ENCODE assay signal across 1 cellular context in the genomic region with DNA sequence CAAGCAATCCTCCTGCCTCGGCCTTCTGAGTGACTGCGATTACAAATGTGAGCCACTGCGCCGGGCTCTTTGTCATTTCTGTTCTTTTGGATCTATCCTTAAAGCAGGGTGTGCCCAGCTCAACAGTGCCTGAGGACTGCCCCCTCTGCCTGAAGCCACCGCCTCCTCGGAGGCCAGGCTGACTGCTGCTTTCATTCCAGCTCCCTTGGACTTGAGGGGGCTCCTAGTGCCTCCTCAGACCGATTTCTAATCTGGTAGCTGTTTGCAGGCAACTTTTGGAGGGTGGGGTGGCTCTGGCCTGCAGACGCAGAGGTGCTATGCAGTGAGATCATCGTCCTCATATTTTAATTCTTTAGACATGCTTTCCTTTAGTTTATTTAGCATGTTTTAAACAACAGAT.
TF ChIP-seq lines count a peak whose summit lies in the region.

No MANE protein-coding gene starts in this region.

TF ChIP-seq in WTC11, 78 proteins besides CTCF, POLR2A, EP300 and RAD21 (continued from another document):
- TF ChIP-seq, protein P1, sequence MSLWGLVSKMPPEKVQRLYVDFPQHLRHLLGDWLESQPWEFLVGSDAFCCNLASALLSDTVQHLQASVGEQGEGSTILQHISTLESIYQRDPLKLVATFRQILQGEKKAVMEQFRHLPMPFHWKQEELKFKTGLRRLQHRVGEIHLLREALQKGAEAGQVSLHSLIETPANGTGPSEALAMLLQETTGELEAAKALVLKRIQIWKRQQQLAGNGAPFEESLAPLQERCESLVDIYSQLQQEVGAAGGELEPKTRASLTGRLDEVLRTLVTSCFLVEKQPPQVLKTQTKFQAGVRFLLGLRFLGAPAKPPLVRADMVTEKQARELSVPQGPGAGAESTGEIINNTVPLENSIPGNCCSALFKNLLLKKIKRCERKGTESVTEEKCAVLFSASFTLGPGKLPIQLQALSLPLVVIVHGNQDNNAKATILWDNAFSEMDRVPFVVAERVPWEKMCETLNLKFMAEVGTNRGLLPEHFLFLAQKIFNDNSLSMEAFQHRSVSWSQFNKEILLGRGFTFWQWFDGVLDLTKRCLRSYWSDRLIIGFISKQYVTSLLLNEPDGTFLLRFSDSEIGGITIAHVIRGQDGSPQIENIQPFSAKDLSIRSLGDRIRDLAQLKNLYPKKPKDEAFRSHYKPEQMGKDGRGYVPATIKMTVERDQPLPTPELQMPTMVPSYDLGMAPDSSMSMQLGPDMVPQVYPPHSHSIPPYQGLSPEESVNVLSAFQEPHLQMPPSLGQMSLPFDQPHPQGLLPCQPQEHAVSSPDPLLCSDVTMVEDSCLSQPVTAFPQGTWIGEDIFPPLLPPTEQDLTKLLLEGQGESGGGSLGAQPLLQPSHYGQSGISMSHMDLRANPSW (CRISPR knock-in tag; conservative IDR thresholded peaks at IDR 0.05; ENCODE audit: low read depth) = no peak
- TF ChIP-seq SMAD3 (CRISPR knock-in tag; IDR thresholded peaks at IDR 0.05; ENCODE audit: borderline replicate concordance) (no peak), NR1H2 (CRISPR knock-in tag; IDR thresholded peaks at IDR 0.05) (no peak), FOXP1 (CRISPR knock-in tag; IDR thresholded peaks at IDR 0.05; ENCODE audit: borderline replicate concordance) (no peak), ZNF219 (CRISPR knock-in tag; IDR thresholded peaks at IDR 0.05; ENCODE audit: borderline replicate concordance) (no peak), OVOL2 (CRISPR knock-in tag; IDR thresholded peaks at IDR 0.05; ENCODE audit: borderline replicate concordance) (no peak), TCF7 (CRISPR knock-in tag; IDR thresholded peaks at IDR 0.05; ENCODE audit: low read depth) (no peak)
- TF ChIP-seq, protein P2, sequence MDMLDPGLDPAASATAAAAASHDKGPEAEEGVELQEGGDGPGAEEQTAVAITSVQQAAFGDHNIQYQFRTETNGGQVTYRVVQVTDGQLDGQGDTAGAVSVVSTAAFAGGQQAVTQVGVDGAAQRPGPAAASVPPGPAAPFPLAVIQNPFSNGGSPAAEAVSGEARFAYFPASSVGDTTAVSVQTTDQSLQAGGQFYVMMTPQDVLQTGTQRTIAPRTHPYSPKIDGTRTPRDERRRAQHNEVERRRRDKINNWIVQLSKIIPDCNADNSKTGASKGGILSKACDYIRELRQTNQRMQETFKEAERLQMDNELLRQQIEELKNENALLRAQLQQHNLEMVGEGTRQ (CRISPR knock-in tag; IDR thresholded peaks at IDR 0.05) = no peak
- TF ChIP-seq, protein P3, sequence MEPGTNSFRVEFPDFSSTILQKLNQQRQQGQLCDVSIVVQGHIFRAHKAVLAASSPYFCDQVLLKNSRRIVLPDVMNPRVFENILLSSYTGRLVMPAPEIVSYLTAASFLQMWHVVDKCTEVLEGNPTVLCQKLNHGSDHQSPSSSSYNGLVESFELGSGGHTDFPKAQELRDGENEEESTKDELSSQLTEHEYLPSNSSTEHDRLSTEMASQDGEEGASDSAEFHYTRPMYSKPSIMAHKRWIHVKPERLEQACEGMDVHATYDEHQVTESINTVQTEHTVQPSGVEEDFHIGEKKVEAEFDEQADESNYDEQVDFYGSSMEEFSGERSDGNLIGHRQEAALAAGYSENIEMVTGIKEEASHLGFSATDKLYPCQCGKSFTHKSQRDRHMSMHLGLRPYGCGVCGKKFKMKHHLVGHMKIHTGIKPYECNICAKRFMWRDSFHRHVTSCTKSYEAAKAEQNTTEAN (CRISPR knock-in tag; IDR thresholded peaks at IDR 0.05) = no peak
